In genomic region chr20:17762243-17762872, GRCh38 we compare ENCODE assay signal across 19 cellular contexts.
DNase-seq lines count a peak whose midpoint lies in the region; ATAC-seq and TF ChIP-seq lines count a peak whose summit lies in the region.
"Had no signal": no experiment of that assay in that cellular context is flagged by ENCODE, and none has a peak within 500 bp of the region (broad histone marks: within the 10 kb centered on the region; RNA-seq: fewer than 3 reads in every experiment).

No MANE protein-coding gene starts in this region.

- H3K4me1 ChIP-seq in body of pancreas (peaks cover 24% of the 10 kb centered on the region), stomach (peaks cover 0 to 20% (median 9%) of the 10 kb centered on the region in 4 donors)
- H3K4me1 ChIP-seq: ascending aorta, BLaER1 had no signal

- ATAC-seq in body of pancreas (peak; percentile 66), HG03565 (IDR thresholded peaks at IDR 0.05; ENCODE audit: unreplicated experiment) (no peak)

- H3K36me3 ChIP-seq in body of pancreas (replicated peaks in 1 of 2; ENCODE audit: insufficient read depth in 1 of 2, low read depth in 2 of 2) (no peaks in the 10 kb centered on the region), stomach (no peaks in the 10 kb centered on the region)
- H3K36me3 ChIP-seq: ascending aorta, BLaER1, MG63 had no signal

- TF ChIP-seq CTCF in body of pancreas (IDR thresholded peaks at IDR 0.05) (no peak), stomach (IDR thresholded peaks at IDR 0.05) (no peak)

- intact Hi-C loops in body of pancreas (cut with DNase I): no loop called here
- intact Hi-C loops in stomach (cut with DNase I; ENCODE audit: low total_unique reads): no loop called here

- H3K9me3 ChIP-seq in body of pancreas (no peaks in the 10 kb centered on the region), stomach (peaks cover 0 to 17% (median 12%) of the 10 kb centered on the region in 4 donors)
- H3K9me3 ChIP-seq: MG63 had no signal

- H3K27me3 ChIP-seq in body of pancreas (no peaks in the 10 kb centered on the region), stomach (no peaks in the 10 kb centered on the region)
- H3K27me3 ChIP-seq: ascending aorta, BLaER1, MG63 had no signal

- WGBS in body of pancreas, 2 donors: 29 to 47% methylated on average over 7 of the region's 7 CpGs
- 32 to 64% (median 37%) methylated on average over 5 to 7 of the region's 7 CpGs for WGBS in stomach, 5 donors

- DNase-seq in NCI-H748 (lab: John Stamatoyannopoulos, UW; ENCODE audit: unreplicated experiment) (peak; percentile 22), NCI-H748 treated with DMSO at 0.1 percent for 48 hours (lab: John Stamatoyannopoulos, UW) (no peak), NCI-H2029 treated with DMSO at 0.1 percent for 48 hours (lab: John Stamatoyannopoulos, UW) (peak; percentile 38), body of pancreas (peak; percentile 53 to 67 (median 61)), stomach (peak; percentile 69), NCI-H2227 treated with DMSO at 0.1 percent for 48 hours (lab: John Stamatoyannopoulos, UW) (no peak)
- no peak for DNase-seq in activated naive CD4-positive, alpha-beta T cell (lab: John Stamatoyannopoulos, UW)
- DNase-seq: activated CD4-positive, alpha-beta T cell treated with anti-CD3 and anti-CD28 coated beads for 1 hour; activated naive CD4-positive, alpha-beta T cell treated with anti-CD3 and anti-CD28 coated beads, Interleukin-2, amount 10 ng/mL, durations not matched to agents 7 days and 5 days; activated T-cell treated with anti-CD3 and anti-CD28 coated beads, Interleukin-2, amount 50 U/mL, for 24 hours; cerebellar nuclear complex; foreskin fibroblast; GDM1; IMR-90; MG63; right cardiac atrium had no signal

- TF ChIP-seq POLR2A in body of pancreas (IDR thresholded peaks at IDR 0.05) (no peak), stomach (IDR thresholded peaks at IDR 0.05) (no peak)

- H3K4me3 ChIP-seq in body of pancreas (no peak overlapping the region), stomach (no peak overlapping the region)
- H3K4me3 ChIP-seq: ascending aorta, BLaER1, MG63 had no signal

- no peak for TF ChIP-seq EP300 in stomach (IDR thresholded peaks at IDR 0.05)

- H3K27ac ChIP-seq in body of pancreas (peak overlapping the region; percentile 65 to 75 (median 72)), stomach (peak overlapping the region; percentile 51 to 74 (median 67))
- H3K27ac ChIP-seq: ascending aorta, BLaER1 had no signal

Comparison
In these comparisons a context has a peak if more than half of its experiments do, and no peak if none do; other contexts are left out.
1. DNase-seq: peak in NCI-H748 (single experiment), NCI-H2029 treated with DMSO at 0.1 percent for 48 hours (single experiment), body of pancreas (4 of 4) and stomach (single experiment); none in NCI-H748 treated with DMSO at 0.1 percent for 48 hours (single experiment), activated naive CD4-positive, alpha-beta T cell (0 of 4) and NCI-H2227 treated with DMSO at 0.1 percent for 48 hours (single experiment).